Comparison of ENCODE assay signal across 1 cellular context in the genomic region with DNA sequence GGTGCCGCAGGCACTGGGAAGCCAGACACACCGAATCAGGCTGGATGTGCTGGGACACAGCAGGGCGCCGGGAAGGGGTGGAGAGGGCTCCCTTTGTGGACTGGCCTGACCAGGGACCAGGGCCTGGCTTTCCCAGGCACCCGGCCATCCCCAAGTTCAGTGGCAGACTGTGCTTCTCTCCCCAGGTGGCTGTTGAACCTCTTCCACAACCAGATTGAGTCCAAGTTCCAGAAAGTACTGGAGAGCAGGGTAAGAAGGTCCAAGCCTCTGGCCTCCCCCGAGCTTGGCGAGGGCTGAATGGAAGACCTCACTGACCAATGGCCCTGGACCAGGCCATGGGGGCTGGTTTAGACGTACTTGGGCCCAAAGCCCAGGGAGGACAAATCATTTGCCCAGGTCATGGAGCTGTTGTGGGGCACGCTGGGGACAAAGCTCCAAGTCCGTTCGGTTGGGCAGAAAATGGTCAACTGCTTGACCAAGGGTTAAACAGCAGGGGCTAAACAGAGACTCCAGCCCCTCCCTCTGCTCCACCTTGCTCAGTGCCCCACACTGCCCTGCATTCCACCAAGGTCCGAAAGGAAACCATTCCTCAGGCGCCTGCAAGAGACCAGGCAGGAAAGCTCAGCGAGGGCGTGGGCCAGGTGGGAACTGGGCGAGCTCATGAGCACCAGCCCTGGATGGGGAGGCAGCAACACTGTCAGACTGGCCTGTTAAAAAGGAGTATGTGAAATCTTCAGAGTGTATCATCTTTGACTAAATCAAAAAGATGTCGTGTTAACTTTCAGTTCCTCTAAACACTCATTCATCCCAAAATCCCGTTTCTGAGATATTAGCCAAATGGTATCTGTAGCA.
TF ChIP-seq lines count a peak whose summit lies in the region.

No MANE protein-coding gene starts in this region.

TF ChIP-seq in GM23338, 12 proteins besides CTCF, POLR2A, EP300 and RAD21 (continued from another document):
- TF ChIP-seq, protein P1, sequence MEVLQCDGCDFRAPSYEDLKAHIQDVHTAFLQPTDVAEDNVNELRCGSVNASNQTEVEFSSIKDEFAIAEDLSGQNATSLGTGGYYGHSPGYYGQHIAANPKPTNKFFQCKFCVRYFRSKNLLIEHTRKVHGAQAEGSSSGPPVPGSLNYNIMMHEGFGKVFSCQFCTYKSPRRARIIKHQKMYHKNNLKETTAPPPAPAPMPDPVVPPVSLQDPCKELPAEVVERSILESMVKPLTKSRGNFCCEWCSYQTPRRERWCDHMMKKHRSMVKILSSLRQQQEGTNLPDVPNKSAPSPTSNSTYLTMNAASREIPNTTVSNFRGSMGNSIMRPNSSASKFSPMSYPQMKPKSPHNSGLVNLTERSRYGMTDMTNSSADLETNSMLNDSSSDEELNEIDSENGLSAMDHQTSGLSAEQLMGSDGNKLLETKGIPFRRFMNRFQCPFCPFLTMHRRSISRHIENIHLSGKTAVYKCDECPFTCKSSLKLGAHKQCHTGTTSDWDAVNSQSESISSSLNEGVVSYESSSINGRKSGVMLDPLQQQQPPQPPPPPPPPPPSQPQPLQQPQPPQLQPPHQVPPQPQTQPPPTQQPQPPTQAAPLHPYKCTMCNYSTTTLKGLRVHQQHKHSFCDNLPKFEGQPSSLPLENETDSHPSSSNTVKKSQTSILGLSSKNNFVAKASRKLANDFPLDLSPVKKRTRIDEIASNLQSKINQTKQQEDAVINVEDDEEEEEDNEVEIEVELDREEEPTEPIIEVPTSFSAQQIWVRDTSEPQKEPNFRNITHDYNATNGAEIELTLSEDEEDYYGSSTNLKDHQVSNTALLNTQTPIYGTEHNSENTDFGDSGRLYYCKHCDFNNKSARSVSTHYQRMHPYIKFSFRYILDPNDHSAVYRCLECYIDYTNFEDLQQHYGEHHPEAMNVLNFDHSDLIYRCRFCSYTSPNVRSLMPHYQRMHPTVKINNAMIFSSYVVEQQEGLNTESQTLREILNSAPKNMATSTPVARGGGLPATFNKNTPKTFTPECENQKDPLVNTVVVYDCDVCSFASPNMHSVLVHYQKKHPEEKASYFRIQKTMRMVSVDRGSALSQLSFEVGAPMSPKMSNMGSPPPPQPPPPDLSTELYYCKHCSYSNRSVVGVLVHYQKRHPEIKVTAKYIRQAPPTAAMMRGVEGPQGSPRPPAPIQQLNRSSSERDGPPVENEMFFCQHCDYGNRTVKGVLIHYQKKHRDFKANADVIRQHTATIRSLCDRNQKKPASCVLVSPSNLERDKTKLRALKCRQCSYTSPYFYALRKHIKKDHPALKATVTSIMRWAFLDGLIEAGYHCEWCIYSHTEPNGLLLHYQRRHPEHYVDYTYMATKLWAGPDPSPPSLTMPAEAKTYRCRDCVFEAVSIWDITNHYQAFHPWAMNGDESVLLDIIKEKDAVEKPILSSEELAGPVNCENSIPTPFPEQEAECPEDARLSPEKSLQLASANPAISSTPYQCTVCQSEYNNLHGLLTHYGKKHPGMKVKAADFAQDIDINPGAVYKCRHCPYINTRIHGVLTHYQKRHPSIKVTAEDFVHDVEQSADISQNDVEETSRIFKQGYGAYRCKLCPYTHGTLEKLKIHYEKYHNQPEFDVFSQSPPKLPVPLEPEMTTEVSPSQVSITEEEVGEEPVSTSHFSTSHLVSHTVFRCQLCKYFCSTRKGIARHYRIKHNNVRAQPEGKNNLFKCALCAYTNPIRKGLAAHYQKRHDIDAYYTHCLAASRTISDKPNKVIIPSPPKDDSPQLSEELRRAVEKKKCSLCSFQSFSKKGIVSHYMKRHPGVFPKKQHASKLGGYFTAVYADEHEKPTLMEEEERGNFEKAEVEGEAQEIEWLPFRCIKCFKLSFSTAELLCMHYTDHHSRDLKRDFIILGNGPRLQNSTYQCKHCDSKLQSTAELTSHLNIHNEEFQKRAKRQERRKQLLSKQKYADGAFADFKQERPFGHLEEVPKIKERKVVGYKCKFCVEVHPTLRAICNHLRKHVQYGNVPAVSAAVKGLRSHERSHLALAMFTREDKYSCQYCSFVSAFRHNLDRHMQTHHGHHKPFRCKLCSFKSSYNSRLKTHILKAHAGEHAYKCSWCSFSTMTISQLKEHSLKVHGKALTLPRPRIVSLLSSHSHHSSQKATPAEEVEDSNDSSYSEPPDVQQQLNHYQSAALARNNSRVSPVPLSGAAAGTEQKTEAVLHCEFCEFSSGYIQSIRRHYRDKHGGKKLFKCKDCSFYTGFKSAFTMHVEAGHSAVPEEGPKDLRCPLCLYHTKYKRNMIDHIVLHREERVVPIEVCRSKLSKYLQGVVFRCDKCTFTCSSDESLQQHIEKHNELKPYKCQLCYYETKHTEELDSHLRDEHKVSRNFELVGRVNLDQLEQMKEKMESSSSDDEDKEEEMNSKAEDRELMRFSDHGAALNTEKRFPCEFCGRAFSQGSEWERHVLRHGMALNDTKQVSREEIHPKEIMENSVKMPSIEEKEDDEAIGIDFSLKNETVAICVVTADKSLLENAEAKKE (CRISPR knock-in tag; IDR thresholded peaks at IDR 0.05), result no peak
- no peak for TF ChIP-seq JUNB (IDR thresholded peaks at IDR 0.05; ENCODE audit: unreplicated experiment)
- no peak for TF ChIP-seq POLR2AphosphoS5 (IDR thresholded peaks at IDR 0.05; ENCODE audit: low read depth)
- no peak for TF ChIP-seq ZNF114 (CRISPR knock-in tag; IDR thresholded peaks at IDR 0.05)
- TF ChIP-seq CREB1 (CRISPR knock-in tag; IDR thresholded peaks at IDR 0.05; ENCODE audit: low read depth), result no peak
- no peak for TF ChIP-seq EZH2phosphoT487 (IDR thresholded peaks at IDR 0.05; ENCODE audit: unreplicated experiment)
- TF ChIP-seq, protein P2, sequence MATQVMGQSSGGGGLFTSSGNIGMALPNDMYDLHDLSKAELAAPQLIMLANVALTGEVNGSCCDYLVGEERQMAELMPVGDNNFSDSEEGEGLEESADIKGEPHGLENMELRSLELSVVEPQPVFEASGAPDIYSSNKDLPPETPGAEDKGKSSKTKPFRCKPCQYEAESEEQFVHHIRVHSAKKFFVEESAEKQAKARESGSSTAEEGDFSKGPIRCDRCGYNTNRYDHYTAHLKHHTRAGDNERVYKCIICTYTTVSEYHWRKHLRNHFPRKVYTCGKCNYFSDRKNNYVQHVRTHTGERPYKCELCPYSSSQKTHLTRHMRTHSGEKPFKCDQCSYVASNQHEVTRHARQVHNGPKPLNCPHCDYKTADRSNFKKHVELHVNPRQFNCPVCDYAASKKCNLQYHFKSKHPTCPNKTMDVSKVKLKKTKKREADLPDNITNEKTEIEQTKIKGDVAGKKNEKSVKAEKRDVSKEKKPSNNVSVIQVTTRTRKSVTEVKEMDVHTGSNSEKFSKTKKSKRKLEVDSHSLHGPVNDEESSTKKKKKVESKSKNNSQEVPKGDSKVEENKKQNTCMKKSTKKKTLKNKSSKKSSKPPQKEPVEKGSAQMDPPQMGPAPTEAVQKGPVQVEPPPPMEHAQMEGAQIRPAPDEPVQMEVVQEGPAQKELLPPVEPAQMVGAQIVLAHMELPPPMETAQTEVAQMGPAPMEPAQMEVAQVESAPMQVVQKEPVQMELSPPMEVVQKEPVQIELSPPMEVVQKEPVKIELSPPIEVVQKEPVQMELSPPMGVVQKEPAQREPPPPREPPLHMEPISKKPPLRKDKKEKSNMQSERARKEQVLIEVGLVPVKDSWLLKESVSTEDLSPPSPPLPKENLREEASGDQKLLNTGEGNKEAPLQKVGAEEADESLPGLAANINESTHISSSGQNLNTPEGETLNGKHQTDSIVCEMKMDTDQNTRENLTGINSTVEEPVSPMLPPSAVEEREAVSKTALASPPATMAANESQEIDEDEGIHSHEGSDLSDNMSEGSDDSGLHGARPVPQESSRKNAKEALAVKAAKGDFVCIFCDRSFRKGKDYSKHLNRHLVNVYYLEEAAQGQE (IDR thresholded peaks at IDR 0.05; ENCODE audit: unreplicated experiment), result no peak
- TF ChIP-seq EZH2 (IDR thresholded peaks at IDR 0.05; ENCODE audit: low read depth, unreplicated experiment), result no peak
- TF ChIP-seq STAT1 (IDR thresholded peaks at IDR 0.05; ENCODE audit: unreplicated experiment), result no peak
- TF ChIP-seq NANOG (IDR thresholded peaks at IDR 0.05; ENCODE audit: borderline replicate concordance), result no peak
